Comparison of ENCODE assay signal across 1 cellular context in genomic region chr3:156630773-156631093, GRCh38.
TF ChIP-seq lines count a peak whose summit lies in the region.

No MANE protein-coding gene starts in this region.

TF ChIP-seq in GM23338, 12 proteins besides CTCF, POLR2A, EP300 and RAD21 (continued from another document):
- no peak for TF ChIP-seq ZNF462 (CRISPR knock-in tag; IDR thresholded peaks at IDR 0.05)
- TF ChIP-seq CREB1 (CRISPR knock-in tag; IDR thresholded peaks at IDR 0.05; ENCODE audit: low read depth) = no peak
